In the genomic region with DNA sequence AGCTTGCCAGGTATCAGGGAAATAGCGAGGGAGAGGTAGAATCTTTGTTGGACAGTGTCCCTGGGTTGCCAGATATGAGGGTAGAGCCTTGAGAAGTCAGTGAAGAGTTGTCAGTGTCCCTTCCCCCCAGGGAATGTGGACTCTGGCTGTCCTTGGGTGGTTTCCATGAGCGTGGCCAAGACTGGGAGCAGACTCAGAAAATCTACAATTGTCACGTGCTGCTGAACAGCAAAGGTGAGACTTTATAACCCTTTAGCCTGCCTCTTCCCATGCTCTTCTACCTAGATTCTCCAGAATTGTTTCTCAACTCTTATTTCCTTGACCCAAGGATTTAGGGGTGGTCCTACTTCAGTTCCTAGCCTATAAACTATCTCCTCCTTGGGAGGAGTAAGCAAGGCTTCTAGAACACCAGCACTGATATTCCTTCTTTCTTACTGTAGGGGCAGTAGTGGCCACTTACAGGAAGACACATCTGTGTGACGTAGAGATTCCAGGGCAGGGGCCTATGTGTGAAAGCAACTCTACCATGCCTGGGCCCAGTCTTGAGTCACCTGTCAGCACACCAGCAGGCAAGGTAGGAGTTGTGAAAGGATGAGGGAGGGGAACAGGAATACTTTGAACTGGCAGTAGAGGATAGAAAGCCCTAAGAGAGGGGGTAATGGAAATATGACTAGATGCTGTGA, we compare ENCODE assay signal across 9 cellular contexts. TPM values are rescaled to one million over a fixed set of nuclear protein-coding genes. Genes with fewer than 3 reads are reported as not detected.
DNase-seq lines count a peak whose midpoint lies in the region; ATAC-seq, FAIRE-seq and TF ChIP-seq lines count a peak whose summit lies in the region.
"Had no signal": no experiment of that assay in that cellular context is flagged by ENCODE, and none has a peak within 500 bp of the region (broad histone marks: within the 10 kb centered on the region; RNA-seq: fewer than 3 reads in every experiment).

No MANE protein-coding gene starts in this region.

- 21 to 29% methylated on average over 4 of the region's 4 CpGs for WGBS in pancreas, 2 donors

- H3K9me3 Mint-ChIP-seq in CD8-positive, alpha-beta T cell: no peaks in the 10 kb centered on the region

- peaks cover 44% of the 10 kb centered on the region for H3K4me1 Mint-ChIP-seq in CD8-positive, alpha-beta T cell (ENCODE audit: low read depth)

- peak overlapping the region; percentile 93 for H3K4me3 Mint-ChIP-seq in CD8-positive, alpha-beta T cell

- H3K27me3 ChIP-seq in CD8-positive, alpha-beta T cell (ENCODE audit: insufficient read depth, low read length): no peaks in the 10 kb centered on the region
- H3K27me3 ChIP-seq in pancreas: no peaks in the 10 kb centered on the region
- H3K27me3 ChIP-seq: SJSA1 had no signal

- FAIRE-seq in pancreas (lab: Jason Lieb, UNC): no peak

- no peaks in the 10 kb centered on the region for H3K9me3 ChIP-seq in CD8-positive, alpha-beta T cell (ENCODE audit: low read length)
- H3K9me3 ChIP-seq in pancreas: no peaks in the 10 kb centered on the region
- H3K9me3 ChIP-seq: SJSA1 had no signal

- POLR2A ChIA-PET in CD8-positive, alpha-beta T cell (lab: Charles Lee): no interaction called here

- no peaks in the 10 kb centered on the region for H3K27me3 Mint-ChIP-seq in CD8-positive, alpha-beta T cell (ENCODE audit: low read depth)

- peak; percentile 56 for TF ChIP-seq CTCF in CD8-positive, alpha-beta T cell (IDR thresholded peaks at IDR 0.05)
- peak in 2 of 4 donors; percentile 12 to 13 for TF ChIP-seq CTCF in pancreas (IDR thresholded peaks at IDR 0.05)

- peaks cover 57% of the 10 kb centered on the region for H3K36me3 Mint-ChIP-seq in CD8-positive, alpha-beta T cell

- H3K27ac Mint-ChIP-seq in CD8-positive, alpha-beta T cell: peak overlapping the region; percentile 95

- peaks cover 17% of the 10 kb centered on the region for H3K36me3 ChIP-seq in CD8-positive, alpha-beta T cell (ENCODE audit: insufficient read depth, low read length)
- peaks cover 0 to 34% (median 21%) of the 10 kb centered on the region in 3 donors for H3K36me3 ChIP-seq in pancreas

- H3K4me1 ChIP-seq in CD8-positive, alpha-beta T cell (ENCODE audit: insufficient read depth, low read length): peaks cover 43% of the 10 kb centered on the region
- H3K4me1 ChIP-seq in pancreas: peaks cover 29 to 33% (median 30%) of the 10 kb centered on the region in 3 donors

- intact Hi-C loops in CD8-positive, alpha-beta T cell (cut with DNase I, micrococcal nuclease): loop anchor here (1.0 to 5.0 kb wide), 7 partner anchors 21 to 777 kb away; partner anchors contain the start of genes PPOX (in 2 of the 2), COPA (in 1 of the 2), F11R (in 1 of the 2) and KLHDC9 (in 1 of the 2)
- intact Hi-C loops in pancreas (cut with DNase I): no loop called here

- no peak overlapping the region for H3K4me3 ChIP-seq in CD8-positive, alpha-beta T cell (ENCODE audit: low read depth, low read length)
- H3K4me3 ChIP-seq in pancreas: peak overlapping the region in 1 of 4 donors; percentile 60

- H3K27ac ChIP-seq in CD8-positive, alpha-beta T cell (ENCODE audit: low read depth, low read length): peak overlapping the region; percentile 31
- peak overlapping the region; percentile 77 to 95 (median 86) for H3K27ac ChIP-seq in pancreas

- peak in 4 of 7 experiments; percentile 19 to 81 (median 53) for DNase-seq in CD8-positive, alpha-beta T cell
- DNase-seq in NCI-H82 treated with DMSO at 0.1 percent for 48 hours (lab: John Stamatoyannopoulos, UW; ENCODE audit: unreplicated experiment): peak; percentile 43
- DNase-seq in activated CD8-positive, alpha-beta memory T cell treated with anti-CD3 and anti-CD28 coated beads, Interleukin-2, amount 50 U/mL, for 4 hours: peak; percentile 53
- peak; percentile 76 for DNase-seq in fibroblast of gingiva (ENCODE audit: low read depth)
- DNase-seq in pancreas: peak in 4 of 6 donors; percentile 68 to 78 (median 73)
- DNase-seq in cortex of kidney (lab: John Stamatoyannopoulos, UW): no peak
- no peak for DNase-seq in cerebellar nuclear complex (lab: John Stamatoyannopoulos, UW)

- ATAC-seq in CD8-positive, alpha-beta T cell: peak; percentile 68
- ATAC-seq in GM21786 (IDR thresholded peaks at IDR 0.05; ENCODE audit: unreplicated experiment) (peak; percentile 55), pancreas (peak; percentile 60 to 72 (median 70))

- CTCF ChIA-PET in CD8-positive, alpha-beta T cell (lab: Charles Lee): no interaction called here

RNA-seq across cellular contexts. Expression of gene NIT1, which starts 1.6 kb away (rescaled TPM):
- 10 to 100 TPM; 11.5 to 12.8 TPM for total RNA-seq in CD8-positive, alpha-beta T cell
- 10 to 100 TPM; 17.9 to 25.1 (median 19.9) TPM for total RNA-seq in pancreas
- 10 to 100 TPM; 27.7 to 48.4 TPM for polyA plus RNA-seq in pancreas

RNA-seq across cellular contexts. Expression of gene PFDN2, which starts 1.7 kb away (rescaled TPM):
- 10 to 100 TPM; 64.7 to 75.5 TPM for total RNA-seq in CD8-positive, alpha-beta T cell
- 10 to 100 TPM in 5 of 6 donors, 1 to 10 TPM in 1; 9.8 to 24.8 (median 18.0) TPM for total RNA-seq in pancreas
- polyA plus RNA-seq in pancreas: 10 to 100 TPM; 63.8 to 91.6 TPM

RNA-seq across cellular contexts. Expression of gene DEDD, which starts 12.9 kb away (rescaled TPM):
- total RNA-seq in CD8-positive, alpha-beta T cell: 10 to 100 TPM; 32.4 to 34.6 TPM
- total RNA-seq in pancreas: 10 to 100 TPM; 12.4 to 20.8 (median 15.6) TPM
- 10 to 100 TPM; 11.1 to 19.7 TPM for polyA plus RNA-seq in pancreas

RNA-seq across cellular contexts. Expression of gene KLHDC9, which starts 21.4 kb away (rescaled TPM):
- not detected for total RNA-seq in CD8-positive, alpha-beta T cell
- total RNA-seq in pancreas: 1 to 10 TPM; 3.2 to 7.9 (median 6.2) TPM
- 10 to 100 TPM in 1 of 2 donors, 1 to 10 TPM in 1; 8.6 to 19.3 TPM for polyA plus RNA-seq in pancreas
- total RNA-seq: SJSA1 had no signal

RNA-seq across cellular contexts. Expression of gene NECTIN4, which starts 30.2 kb away (rescaled TPM):
- not detected for total RNA-seq in CD8-positive, alpha-beta T cell
- total RNA-seq in pancreas: 1 to 10 TPM; 1.7 to 9.3 (median 3.5) TPM
- 1 to 10 TPM; 2.1 to 2.7 TPM for polyA plus RNA-seq in pancreas

Comparison
In these comparisons a context has a peak if more than half of its experiments do, and no peak if none do; other contexts are left out.
1. DNase-seq: peak in CD8-positive, alpha-beta T cell (4 of 7), NCI-H82 treated with DMSO at 0.1 percent for 48 hours (single experiment), activated CD8-positive, alpha-beta memory T cell treated with anti-CD3 and anti-CD28 coated beads, Interleukin-2, amount 50 U/mL, for 4 hours (single experiment), fibroblast of gingiva (single experiment) and pancreas (4 of 6); none in cortex of kidney (single experiment) and cerebellar nuclear complex (0 of 2).
2. intact Hi-C loops: an anchor here in CD8-positive, alpha-beta T cell (1.0 to 5.0 kb wide); none called in pancreas.
3. Peak in every context shown above with its lines, with median percentiles within 50 percentile points of each other: ATAC-seq.